Comparison of ENCODE assay signal across 9 cellular contexts in the genomic region with DNA sequence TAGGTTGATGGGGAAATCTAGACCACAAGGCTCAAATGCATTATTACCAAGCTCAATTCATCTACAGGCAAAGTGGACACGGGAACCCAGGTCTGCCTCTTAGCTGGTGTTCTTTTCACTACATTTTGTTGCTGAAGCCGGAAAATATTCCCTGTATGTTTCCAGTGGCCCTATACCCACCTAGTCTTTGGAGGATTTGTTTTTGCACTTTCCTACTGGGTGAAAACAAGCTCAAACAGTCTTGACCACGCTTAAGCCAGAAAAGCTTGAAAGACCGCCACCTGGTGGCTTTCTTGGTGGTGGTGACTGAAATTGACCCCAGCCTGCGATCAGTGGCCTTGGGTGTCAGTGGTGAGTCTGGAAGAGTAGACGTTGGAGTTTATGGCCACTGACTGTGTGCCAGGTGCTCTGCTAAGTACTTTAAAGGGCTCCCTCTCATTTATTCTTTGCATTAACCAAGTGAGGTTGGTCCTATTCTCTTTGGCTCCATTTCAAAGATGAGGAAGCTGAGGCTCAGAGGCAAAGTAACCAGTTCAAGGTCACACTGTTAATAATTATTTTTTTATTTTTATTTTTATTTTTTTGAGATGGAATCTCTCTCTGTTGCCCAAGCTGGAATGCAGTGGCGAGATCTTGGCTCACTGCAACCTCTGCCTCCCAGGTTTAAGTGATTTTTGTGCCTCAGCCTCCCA. TPM values are rescaled to one million over a fixed set of nuclear protein-coding genes. Genes with fewer than 3 reads are reported as not detected.
A peak's percentile ranks its signal among the peaks of the same experiment; 100 is the strongest.
DNase-seq lines count a peak whose midpoint lies in the region; ATAC-seq and TF ChIP-seq lines count a peak whose summit lies in the region.
"Had no signal": no experiment of that assay in that cellular context is flagged by ENCODE, and none has a peak within 500 bp of the region (broad histone marks: within the 10 kb centered on the region; RNA-seq: fewer than 3 reads in every experiment).

No MANE protein-coding gene starts in this region.

- BruUV-seq in MCF 10A (replicated peaks; lab: Mats Ljungman, UMichigan) = no TSS peak

- no peak overlapping the region for H3K27ac Mint-ChIP-seq in MCF 10A (ENCODE audit: low read depth, unreplicated experiment)
- H3K27ac Mint-ChIP-seq: CD4-positive, alpha-beta memory T cell had no signal

- no peaks in the 10 kb centered on the region for H3K36me3 Mint-ChIP-seq in MCF 10A (ENCODE audit: insufficient read depth, unreplicated experiment)
- H3K36me3 Mint-ChIP-seq: CD4-positive, alpha-beta memory T cell had no signal

- H3K9me3 Mint-ChIP-seq in MCF 10A (ENCODE audit: unreplicated experiment) = no peaks in the 10 kb centered on the region
- H3K9me3 Mint-ChIP-seq: CD4-positive, alpha-beta memory T cell had no signal

- intact Hi-C loops in MCF 10A (cut with micrococcal nuclease) = loop anchor here (1.0 to 2.0 kb wide), 3 partner anchors 127 to 282 kb away; no protein-coding TSS in a partner anchor

- H3K4me3 Mint-ChIP-seq in MCF 10A (ENCODE audit: unreplicated experiment) = no peak overlapping the region
- H3K4me3 Mint-ChIP-seq: CD4-positive, alpha-beta memory T cell had no signal

- peak; percentile 65 for TF ChIP-seq CTCF in MCF 10A (IDR thresholded peaks at IDR 0.05; ENCODE audit: unreplicated experiment)

- DNase-seq in NCI-H1417 (lab: John Stamatoyannopoulos, UW) (peak; percentile 48 to 78 (median 49)), NCI-H1417 treated with DMSO at 0.1 percent for 48 hours (lab: John Stamatoyannopoulos, UW) (no peak), HuH-7.5 (ENCODE audit: low spot score) (peak; percentile 74), SK-N-DZ (ENCODE audit: low spot score) (peak; percentile 74), MCF 10A (ENCODE audit: unreplicated experiment) (peak; percentile 74), islet precursor cell (peak; percentile 89)
- peak; percentile 7 to 26 for DNase-seq in stimulated activated CD4-positive, alpha-beta T cell treated with anti-CD3 and anti-CD28 coated beads, Interleukin-4, amount 100 ng/mL, for 4 hours

- ATAC-seq in GM21717 (IDR thresholded peaks at IDR 0.05; ENCODE audit: unreplicated experiment) = no peak

- POLR2A ChIA-PET in MCF 10A (lab: Yijun Ruan, JAX) = interaction anchor here (1.2 kb wide), 1 partner anchor 126 kb away, joined by 9 read pairs; no protein-coding TSS in a partner anchor

- peaks cover 89% of the 10 kb centered on the region for H3K27me3 Mint-ChIP-seq in MCF 10A (ENCODE audit: insufficient read depth, unreplicated experiment)

- CTCF ChIA-PET in MCF 10A (lab: Yijun Ruan, JAX) = interaction anchor here (0.6 to 17.1 kb wide), 42 partner anchors 9 to 1806 kb away, joined by 3 to 347 read pairs (median 4); no protein-coding TSS in a partner anchor

- peaks cover 5% of the 10 kb centered on the region for H3K4me1 Mint-ChIP-seq in MCF 10A (ENCODE audit: insufficient read depth, unreplicated experiment)

RNA-seq across cellular contexts. Expression of a gene that starts 11.1 kb away (rescaled TPM):
- 0.64 and 1.6 TPM in 2 replicates for polyA plus RNA-seq in SK-N-DZ (2014; cell fraction: cytosol; rRNA removed)
- 4.6 and 5.2 TPM in 2 replicates for polyA plus RNA-seq in SK-N-DZ (2014; cell fraction: nucleus; rRNA removed)
- total RNA-seq in MCF 10A (2022) = not detected in 2 replicates
- total RNA-seq: CD4-positive, alpha-beta memory T cell had no signal
- polyA plus RNA-seq: CD4-positive, alpha-beta memory T cell had no signal
